In the genomic region with DNA sequence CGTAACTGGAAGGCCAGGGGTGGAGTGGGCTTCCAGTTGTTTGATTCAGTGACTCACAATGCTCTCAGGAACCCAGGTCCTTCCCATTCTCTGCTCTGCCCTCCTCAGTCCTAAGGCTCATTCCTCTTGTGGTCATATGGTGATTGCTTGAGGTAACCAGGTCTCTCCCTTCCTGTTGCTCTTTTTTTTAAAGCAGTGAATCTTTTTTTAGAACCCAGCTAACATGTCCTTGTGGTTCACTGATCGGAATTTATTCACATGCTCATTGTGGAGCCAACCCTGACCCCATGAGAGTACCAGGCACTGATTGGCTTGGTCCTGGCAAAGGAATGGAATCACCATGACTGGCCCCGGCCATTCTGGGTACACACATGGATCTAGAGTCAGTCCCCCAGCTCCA, we compare ENCODE assay signal across 29 cellular contexts. TPM values are rescaled to one million over a fixed set of nuclear protein-coding genes. Genes with fewer than 3 reads are reported as not detected.
DNase-seq lines count a peak whose midpoint lies in the region; ATAC-seq lines count a peak whose summit lies in the region.
"Had no signal": no experiment of that assay in that cellular context is flagged by ENCODE, and none has a peak within 500 bp of the region (broad histone marks: within the 10 kb centered on the region; RNA-seq: fewer than 3 reads in every experiment).

No MANE protein-coding gene starts in this region.

- H3K9me3 ChIP-seq in BLaER1, result peaks cover 6% of the 10 kb centered on the region; the same call in 1 of the 2 replicates
- H3K9me3 ChIP-seq: esophagus squamous epithelium, suprapubic skin, uterus had no signal

- H3K4me1 ChIP-seq in BLaER1, result peaks cover 43% of the 10 kb centered on the region
- H3K4me1 ChIP-seq: suprapubic skin, uterus had no signal

- no peak overlapping the region for H3K27ac ChIP-seq in BLaER1
- H3K27ac ChIP-seq: esophagus squamous epithelium, suprapubic skin, uterus, WERI-Rb-1 had no signal

- intact Hi-C loops in Right ventricle myocardium superior (cut with DNase I), result no loop called here
- intact Hi-C loops in posterior vena cava (cut with DNase I), result no loop called here

- H3K9ac ChIP-seq in BLaER1, result no peak overlapping the region

- no peaks in the 10 kb centered on the region for H4K20me1 ChIP-seq in BLaER1

- H3K27me3 ChIP-seq in BLaER1, result no peaks in the 10 kb centered on the region
- H3K27me3 ChIP-seq: suprapubic skin, uterus had no signal

- H3K4me2 ChIP-seq in BLaER1, result peak overlapping the region; percentile 43

- H3K4me3 ChIP-seq in BLaER1, result no peak overlapping the region
- H3K4me3 ChIP-seq: esophagus squamous epithelium, K562, suprapubic skin, uterus had no signal

- DNase-seq in RPMI7951 (ENCODE audit: low read depth) (peak; percentile 72), Right ventricle myocardium superior (no peak), myocyte (ENCODE audit: low read depth) (peak; percentile 86), MV-4-11 (lab: John Stamatoyannopoulos, UW) (no peak), posterior vena cava (ENCODE audit: low spot score) (no peak), NK-92 (lab: John Stamatoyannopoulos, UW; ENCODE audit: unreplicated experiment) (no peak)
- no peak for DNase-seq in stimulated activated CD4-positive, alpha-beta T cell treated with anti-CD3 and anti-CD28 coated beads, Interleukin-4, amount 100 ng/mL, for 4 hours
- DNase-seq: activated CD4-positive, alpha-beta T cell treated with anti-CD3 and anti-CD28 coated beads, Interleukin-2, amount 10 ng/mL, durations not matched to agents 7 days and 5 days; CD4-positive, alpha-beta T cell; effector CD8-positive, alpha-beta T cell; esophagus squamous epithelium; H9; NCI-H1048; NCI-H2029; NCI-H446 treated with DMSO at 0.1 percent for 48 hours; nephron progenitor cell; PC-3; stimulated activated CD4-positive, alpha-beta T cell treated with anti-CD3 and anti-CD28 coated beads, Interleukin-2, amount 100 ng/mL, for 24 hours; T-helper 2 cell; uterus; WERI-Rb-1 had no signal

- no peaks in the 10 kb centered on the region for H3K36me3 ChIP-seq in BLaER1
- H3K36me3 ChIP-seq: uterus, WERI-Rb-1 had no signal

- peak; percentile 42 for ATAC-seq in Right ventricle myocardium superior (ENCODE audit: poor library complexity)
- ATAC-seq: activated naive CD4-positive, alpha-beta T cell treated with anti-CD3 and anti-CD28 coated beads, Interleukin-2, amount 50 U/mL, for 72 hours; K562; PC-3; stimulated activated memory B cell treated with anti-CD40 and anti-IgM and Interleukin-4, amounts not matched to agents 10 μg/mL and 1 μg/mL and 100 μg/mL, for 72 hours had no signal

RNA-seq across cellular contexts. Expression of a gene that starts 7.4 kb away (rescaled TPM):
- 4.4 and 4.6 TPM in 2 replicates for total RNA-seq in RPMI7951 (2014; rRNA removed; shearing (Covaris generic))
- 27.4 TPM for total RNA-seq in Right ventricle myocardium superior
- total RNA-seq in myocyte, result 6.9 and 7.7 TPM in 2 replicates
- polyA plus RNA-seq in myocyte (2012), result 20.9 TPM
- total RNA-seq in posterior vena cava, result 10 to 100 TPM in 1 of 2 donors, 1 to 10 TPM in 1; 7.1 to 12.3 TPM
- total RNA-seq: K562 had no signal
- polyA plus RNA-seq: K562 had no signal

RNA-seq across cellular contexts. Expression of a gene that starts 49.7 kb away (rescaled TPM):
- total RNA-seq in RPMI7951 (2014; rRNA removed; shearing (Covaris generic)), result not detected in 2 replicates
- not detected for total RNA-seq in Right ventricle myocardium superior
- not detected in 2 replicates for total RNA-seq in myocyte
- not detected for polyA plus RNA-seq in myocyte (2012)
- total RNA-seq in posterior vena cava, result not detected
- total RNA-seq: activated CD4-positive, alpha-beta T cell treated with anti-CD3 and anti-CD28 coated beads, Interleukin-2, amount 10 ng/mL, durations not matched to agents 7 days and 5 days; activated naive CD4-positive, alpha-beta T cell treated with anti-CD3 and anti-CD28 coated beads, Interleukin-2, amount 50 U/mL, for 72 hours; CD4-positive, alpha-beta T cell; chondrocyte; esophagus squamous epithelium; H9; HT-29; PC-3; SK-MEL-5 had no signal
- polyA plus RNA-seq: K562 had no signal

Comparison
In these comparisons a context has a peak if more than half of its experiments do, and no peak if none do; other contexts are left out.
1. DNase-seq: peak in RPMI7951 (single experiment) and myocyte (single experiment); none in Right ventricle myocardium superior (single experiment), MV-4-11 (single experiment), posterior vena cava (single experiment), stimulated activated CD4-positive, alpha-beta T cell treated with anti-CD3 and anti-CD28 coated beads, Interleukin-4, amount 100 ng/mL, for 4 hours (0 of 2) and NK-92 (single experiment).